ENCODE assay signal across 8 cellular contexts in genomic region chr6:99604161-99605073, GRCh38. TPM values are rescaled to one million over a fixed set of nuclear protein-coding genes. Genes with fewer than 3 reads are reported as not detected.
DNase-seq lines count a peak whose midpoint lies in the region; ATAC-seq, FAIRE-seq and TF ChIP-seq lines count a peak whose summit lies in the region.

No MANE protein-coding gene starts in this region.

- no peak for TF ChIP-seq RAD21 in A549 (conservative IDR thresholded peaks at IDR 0.05 in 1 of 2, IDR thresholded peaks at IDR 0.05 in 1 of 2)

- no peaks in the 10 kb centered on the region for H3K4me1 ChIP-seq in A549
- peaks cover 18 to 28% of the 10 kb centered on the region in 2 donors for H3K4me1 ChIP-seq in naive thymus-derived CD4-positive, alpha-beta T cell (ENCODE audit: control insufficient read depth in 2 of 2, insufficient read depth in 2 of 2, low read length in 2 of 2)

- 82% methylated on average over 28 of the region's 31 CpGs for WGBS in A549 (ENCODE audit: missing lambda C conversion rate)

- TF ChIP-seq EP300 in A549 (IDR thresholded peaks at IDR 0.05): no peak

- TF ChIP-seq CTCF in A549 (IDR thresholded peaks at IDR 0.05) (no peak), astrocyte of the cerebellum (IDR thresholded peaks at IDR 0.05; ENCODE audit: low read depth, low read length, missing control alignments) (no peak)

- peaks cover 0 to 4% (median 0%) of the 10 kb centered on the region in 5 donors for H3K36me3 Mint-ChIP-seq in naive thymus-derived CD4-positive, alpha-beta T cell

- peak overlapping the region; percentile 94 for H3K4me2 ChIP-seq in A549

- H3K27ac Mint-ChIP-seq in naive thymus-derived CD4-positive, alpha-beta T cell: peak overlapping the region in 1 of 9 donors; percentile 71

- H3K27me3 ChIP-seq in naive thymus-derived CD4-positive, alpha-beta T cell (ENCODE audit: control insufficient read depth in 2 of 2, insufficient read depth in 2 of 2, low read length in 2 of 2): peaks cover 53 to 54% of the 10 kb centered on the region in 2 donors

- H3K4me1 Mint-ChIP-seq in naive thymus-derived CD4-positive, alpha-beta T cell: peaks cover 18 to 49% (median 28%) of the 10 kb centered on the region in 7 donors

- FAIRE-seq in A549 (lab: Jason Lieb, UNC): no peak
- peak; percentile 58 for FAIRE-seq in GM19239 (lab: Jason Lieb, UNC)

- no peaks in the 10 kb centered on the region for H3K36me3 ChIP-seq in naive thymus-derived CD4-positive, alpha-beta T cell (ENCODE audit: control insufficient read depth in 2 of 3, insufficient read depth in 3 of 3, low read length in 3 of 3)

- intact Hi-C loops in naive thymus-derived CD4-positive, alpha-beta T cell (cut with micrococcal nuclease): loop anchor here in 1 of 2 donors (1.0 to 5.0 kb wide), 3 partner anchors 10 to 843 kb away; no protein-coding TSS in a partner anchor

- no peaks in the 10 kb centered on the region for H3K9me3 ChIP-seq in A549
- peaks cover 0 to 4% (median 0%) of the 10 kb centered on the region in 3 experiments for H3K9me3 ChIP-seq in naive thymus-derived CD4-positive, alpha-beta T cell (ENCODE audit: control insufficient read depth in 2 of 3, low read length in 3 of 3)

- POLR2A ChIA-PET in A549 (lab: Yijun Ruan, JAX): no interaction called here
- POLR2A ChIA-PET in naive thymus-derived CD4-positive, alpha-beta T cell (lab: Charles Lee): no interaction called here

- H3K4me3 ChIP-seq in A549: peak overlapping the region; percentile 46
- peak overlapping the region; percentile 27 for H3K4me3 ChIP-seq in astrocyte of the cerebellum (ENCODE audit: low read depth, low read length)
- peak overlapping the region; percentile 40 for H3K4me3 ChIP-seq in naive thymus-derived CD4-positive, alpha-beta T cell (ENCODE audit: low read length)

- TF ChIP-seq POLR2A in A549 (IDR thresholded peaks at IDR 0.05; ENCODE audit: low read length): no peak

- in situ Hi-C loops in astrocyte of the cerebellum (cut with HindIII; ENCODE audit: low sequenced_read_pairs): no loop called here

- no peak for DNase-seq in A549 (ENCODE audit: low read depth in 1 of 2, low spot score in 1 of 2)
- DNase-seq in GM19239 (ENCODE audit: insufficient read length, low spot score): no peak
- DNase-seq in astrocyte of the cerebellum (ENCODE audit: low read depth): no peak
- no peak for DNase-seq in naive thymus-derived CD4-positive, alpha-beta T cell
- DNase-seq in AG08395 (ENCODE audit: low spot score): no peak
- DNase-seq in COLO829 (ENCODE audit: low spot score): no peak

- CTCF ChIA-PET in A549 (lab: Yijun Ruan, JAX): interaction anchor here (1.2 to 2.0 kb wide), 3 partner anchors 9 to 13 kb away, joined by 4 to 10 read pairs (median 4); no protein-coding TSS in a partner anchor
- CTCF ChIA-PET in naive thymus-derived CD4-positive, alpha-beta T cell (lab: Charles Lee): interaction anchor here (0.6 kb wide), 1 partner anchor 274 kb away, joined by 3 read pairs; no protein-coding TSS in a partner anchor

- H3K27me3 Mint-ChIP-seq in naive thymus-derived CD4-positive, alpha-beta T cell: peaks cover 82 to 94% (median 85%) of the 10 kb centered on the region in 5 donors

- ATAC-seq in A549 (no peak), HG03432 (IDR thresholded peaks at IDR 0.05; ENCODE audit: unreplicated experiment) (no peak), GM19351 (IDR thresholded peaks at IDR 0.05; ENCODE audit: unreplicated experiment) (no peak)
- no peak for ATAC-seq in naive thymus-derived CD4-positive, alpha-beta T cell

- peaks cover 0 to 21% (median 5%) of the 10 kb centered on the region in 11 donors for H3K9me3 Mint-ChIP-seq in naive thymus-derived CD4-positive, alpha-beta T cell

- peak overlapping the region; percentile 33 to 75 (median 70) for H3K4me3 Mint-ChIP-seq in naive thymus-derived CD4-positive, alpha-beta T cell

- no peak overlapping the region for H3K27ac ChIP-seq in A549
- no peak overlapping the region for H3K27ac ChIP-seq in naive thymus-derived CD4-positive, alpha-beta T cell (ENCODE audit: low read depth, low read length)

TF ChIP-seq in A549, 52 proteins besides CTCF, POLR2A, EP300 and RAD21:
- TF ChIP-seq ZSCAN20 (CRISPR knock-in tag; IDR thresholded peaks at IDR 0.05) (no peak), POLR2AphosphoS2 (conservative IDR thresholded peaks at IDR 0.05; ENCODE audit: low read length) (no peak), ESRRA (IDR thresholded peaks at IDR 0.05; ENCODE audit: borderline replicate concordance, low read length) (no peak), NPAS2 (CRISPR knock-in tag; IDR thresholded peaks at IDR 0.05; ENCODE audit: borderline replicate concordance) (no peak), RCOR1 (IDR thresholded peaks at IDR 0.05; ENCODE audit: low read depth, low read length) (no peak), REST (IDR thresholded peaks at IDR 0.05) (no peak), JUNB (IDR thresholded peaks at IDR 0.05) (no peak), SMC3 (IDR thresholded peaks at IDR 0.05) (no peak), TP53 (CRISPR knock-in tag; IDR thresholded peaks at IDR 0.05) (no peak), ATOH8 (CRISPR knock-in tag; IDR thresholded peaks at IDR 0.05; ENCODE audit: low read depth) (no peak), HOXB5 (CRISPR knock-in tag; IDR thresholded peaks at IDR 0.05) (no peak), NR3C1 (IDR thresholded peaks at IDR 0.05) (no peak), GATA3 (IDR thresholded peaks at IDR 0.05; ENCODE audit: borderline replicate concordance) (no peak)
- TF ChIP-seq, protein P1, sequence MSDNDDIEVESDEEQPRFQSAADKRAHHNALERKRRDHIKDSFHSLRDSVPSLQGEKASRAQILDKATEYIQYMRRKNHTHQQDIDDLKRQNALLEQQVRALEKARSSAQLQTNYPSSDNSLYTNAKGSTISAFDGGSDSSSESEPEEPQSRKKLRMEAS (IDR thresholded peaks at IDR 0.05): no peak

RNA-seq across cellular contexts. Expression of gene PRDM13, which starts 2.2 kb away (rescaled TPM):
- polyA plus RNA-seq in A549 (2011; rRNA removed) (0.49 and 0.74 TPM in 2 replicates), A549 (2017; fragmentation: RNase III; extraction: RNeasy Plus Mini Kit Qiagen cat#74134 plus additional on column Dnase treatment) (0.41 to 0.59 TPM (median 0.44 TPM) in 3 replicates)
- polyA plus RNA-seq in A549 (2012; cell fraction: cytosol; rRNA removed): 0.62 and 0.69 TPM in 2 replicates
- polyA plus RNA-seq in A549 (2012; cell fraction: nucleus; rRNA removed): 0.49 and 0.55 TPM in 2 replicates
- 0.10 and 0.17 TPM in 2 replicates for polyA minus RNA-seq in A549 (2011; rRNA and poly(A)+ RNA removed)
- not detected for total RNA-seq in naive thymus-derived CD4-positive, alpha-beta T cell
- polyA plus RNA-seq in naive thymus-derived CD4-positive, alpha-beta T cell: not detected

RNA-seq across cellular contexts. Expression of gene CCNC, which starts 36.0 kb away (rescaled TPM):
- polyA plus RNA-seq in A549 (2011; rRNA removed): 60.3 and 66.0 TPM in 2 replicates
- polyA plus RNA-seq in A549 (2012; cell fraction: cytosol; rRNA removed): 11.9 and 14.0 TPM in 2 replicates
- polyA plus RNA-seq in A549 (2012; cell fraction: nucleus; rRNA removed): 4.0 and 7.5 TPM in 2 replicates
- 43.6 to 46.9 TPM (median 44.1 TPM) in 3 replicates for polyA plus RNA-seq in A549 (2017; fragmentation: RNase III; extraction: RNeasy Plus Mini Kit Qiagen cat#74134 plus additional on column Dnase treatment)
- polyA minus RNA-seq in A549 (2011; rRNA and poly(A)+ RNA removed): 29.1 and 31.1 TPM in 2 replicates
- 10 to 100 TPM; 31.4 to 45.4 (median 37.3) TPM for total RNA-seq in naive thymus-derived CD4-positive, alpha-beta T cell
- polyA plus RNA-seq in naive thymus-derived CD4-positive, alpha-beta T cell: 10 to 100 TPM; 34.6 to 44.0 TPM
